8 cellular contexts compared by ENCODE assay signal in the genomic region with DNA sequence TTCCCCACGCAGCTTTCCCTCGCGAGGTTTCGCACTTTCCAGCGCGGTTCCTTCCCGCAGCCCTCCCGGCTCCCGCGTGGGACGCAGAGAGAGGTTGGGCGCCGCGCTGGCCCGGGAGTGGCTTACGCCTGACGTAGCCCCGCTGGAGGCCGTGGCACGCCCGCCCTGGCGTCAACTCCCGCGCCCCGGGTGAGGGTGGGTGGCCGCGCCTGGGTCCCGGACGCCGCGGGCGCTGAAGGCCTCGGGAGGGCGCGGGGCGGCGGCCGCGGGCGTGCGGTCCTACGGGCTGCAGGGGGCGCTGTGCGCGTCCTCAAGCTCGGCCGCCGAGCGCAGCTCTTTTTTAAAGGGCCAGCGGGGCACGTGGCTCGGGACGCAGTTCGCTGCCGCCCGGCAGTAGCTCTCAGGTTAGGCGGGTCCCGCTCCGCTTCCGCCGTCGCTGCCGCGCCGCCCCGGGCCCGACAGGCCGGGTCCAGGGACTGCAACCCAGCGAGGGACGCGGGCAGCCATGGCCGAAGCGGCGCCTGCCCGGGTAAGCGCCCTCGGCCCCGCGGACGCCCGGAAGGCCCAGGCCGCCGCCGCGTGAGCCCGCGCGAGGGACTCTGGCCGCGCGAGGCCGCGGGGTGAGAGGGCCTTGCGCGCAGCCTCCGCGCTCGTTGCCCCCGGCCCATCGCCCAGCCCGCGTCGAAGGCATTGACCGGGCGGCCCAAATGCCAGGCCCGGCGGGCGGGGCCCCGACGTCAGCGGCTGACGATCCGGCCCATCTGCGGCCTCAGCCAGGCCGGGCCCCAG. TPM values are rescaled to one million over a fixed set of nuclear protein-coding genes. Genes with fewer than 3 reads are reported as not detected.
A peak's percentile ranks its signal among the peaks of the same experiment; 100 is the strongest.
DNase-seq lines count a peak whose midpoint lies in the region; ATAC-seq, FAIRE-seq and TF ChIP-seq lines count a peak whose summit lies in the region.

A gene (plus strand): TSS at position 368 of the 789 bp plus-strand sequence. CDS start 138 bp downstream, at position 506.

- H4K20me1 ChIP-seq in keratinocyte (ENCODE audit: control insufficient read depth, extremely low read depth, insufficient read depth, low read length): no peaks in the 10 kb centered on the region

- POLR2A ChIA-PET in AG04450 (lab: Yijun Ruan, JAX): interaction anchor here (0.5 to 1.8 kb wide), 11 partner anchors 16 to 363 kb away, joined by 3 to 17 read pairs (median 3); a partner anchor contains a TSS
- POLR2A ChIA-PET in activated B cell treated with CpG ODN at 0.5 μM for 24 hours (lab: Charles Lee): interaction anchor here (0.6 to 2.0 kb wide), 13 partner anchors 12 to 576 kb away, joined by 3 to 15 read pairs (median 7); a partner anchor contains a TSS

- peak within 1 kb of the TSS; percentile 77 for H2AFZ ChIP-seq in keratinocyte (ENCODE audit: control insufficient read depth, low read length)

- H3K9me3 Mint-ChIP-seq in activated B cell treated with CpG ODN at 0.5 μM for 24 hours: no peaks in the 10 kb centered on the region

- H3K4me3 Mint-ChIP-seq in activated B cell treated with CpG ODN at 0.5 μM for 24 hours: peak within 1 kb of the TSS; percentile 89

- H3K4me3 ChIP-seq in AG04450 (ENCODE audit: low read depth, low read length) (peak within 1 kb of the TSS; percentile 60), keratinocyte (ENCODE audit: control insufficient read depth in 2 of 3, extremely low read depth in 1 of 3, insufficient read depth in 2 of 3, low read depth in 1 of 3, low read length in 3 of 3) (peak within 1 kb of the TSS; percentile 45 to 78 (median 76))

- no peaks in the 10 kb centered on the region for H3K9me1 ChIP-seq in keratinocyte (ENCODE audit: control insufficient read depth, extremely low read depth, insufficient read depth, low read length)

- CTCF ChIA-PET in AG04450 (lab: Charles Lee): interaction anchor here (0.5 to 3.9 kb wide), 22 partner anchors 12 to 500 kb away, joined by 3 to 64 read pairs (median 4); a partner anchor contains a TSS
- CTCF ChIA-PET in activated B cell treated with CpG ODN at 0.5 μM for 24 hours (lab: Charles Lee): interaction anchor here (0.9 to 3.4 kb wide), 8 partner anchors 9 to 480 kb away, joined by 3 to 19 read pairs (median 4); no protein-coding TSS in a partner anchor

- peak; percentile 78 for ATAC-seq in GM18861 (IDR thresholded peaks at IDR 0.05; ENCODE audit: unreplicated experiment)
- ATAC-seq in HG03095 (IDR thresholded peaks at IDR 0.05; ENCODE audit: unreplicated experiment): peak; percentile 88
- ATAC-seq in activated B cell treated with CpG ODN at 0.5 μM for 24 hours (ENCODE audit: low read depth): peak; percentile 91

- FAIRE-seq in keratinocyte (lab: Jason Lieb, UNC): no peak

- H3K9ac ChIP-seq in keratinocyte (ENCODE audit: control insufficient read depth, extremely low read depth, insufficient read depth, low read length): peak within 1 kb of the TSS; percentile 84

- peaks cover 23% of the 10 kb centered on the region for H3K4me1 ChIP-seq in keratinocyte (ENCODE audit: control insufficient read depth, extremely low read depth, insufficient read depth, low read length)

- intact Hi-C loops in activated B cell treated with CpG ODN at 0.5 μM for 24 hours (cut with micrococcal nuclease): loop anchor here (1.0 to 2.0 kb wide), 11 partner anchors 23 to 453 kb away; a partner anchor contains a TSS

- dilution Hi-C loops in keratinocyte (cut with MboI; ENCODE audit: extremely low pct_ligation_motif_present, low sequenced_read_pairs): no loop called here

- H3K27me3 ChIP-seq in AG04450 (ENCODE audit: control insufficient read depth, insufficient read depth, low read length) (no peaks in the 10 kb centered on the region), keratinocyte (ENCODE audit: control insufficient read depth, extremely low read depth, insufficient read depth, low read length) (no peaks in the 10 kb centered on the region)

- H3K27ac ChIP-seq in AG04450 (ENCODE audit: low read depth, low read length): peak within 1 kb of the TSS; percentile 86
- H3K27ac ChIP-seq in caudate nucleus (ENCODE audit: low read depth, low read length): peak within 1 kb of the TSS; percentile 66
- peak within 1 kb of the TSS; percentile 74 for H3K27ac ChIP-seq in keratinocyte (ENCODE audit: control insufficient read depth, insufficient read depth, low read length)

- peaks cover 23% of the 10 kb centered on the region for H3K4me1 Mint-ChIP-seq in activated B cell treated with CpG ODN at 0.5 μM for 24 hours

- H3K79me2 ChIP-seq in keratinocyte (ENCODE audit: control insufficient read depth, insufficient read depth, low read length): peaks cover 4% of the 10 kb centered on the region

- no peaks in the 10 kb centered on the region for H3K27me3 Mint-ChIP-seq in activated B cell treated with CpG ODN at 0.5 μM for 24 hours

- peak within 1 kb of the TSS; percentile 90 for H3K27ac Mint-ChIP-seq in activated B cell treated with CpG ODN at 0.5 μM for 24 hours

- peaks cover 7 to 16% of the 10 kb centered on the region in 2 experiments for H3K36me3 ChIP-seq in keratinocyte (ENCODE audit: control insufficient read depth in 2 of 2, extremely low read depth in 1 of 2, insufficient read depth in 2 of 2, low read length in 2 of 2)

- peak; percentile 54 for TF ChIP-seq CTCF in AG04450 (IDR thresholded peaks at IDR 0.05; ENCODE audit: low read depth, low read length)
- TF ChIP-seq CTCF in activated B cell treated with CpG ODN at 0.5 μM for 24 hours (IDR thresholded peaks at IDR 0.05): no peak
- peak; percentile 39 to 76 (median 71) for TF ChIP-seq CTCF in keratinocyte (optimal IDR thresholded peaks at IDR 0.05 in 1 of 3, IDR thresholded peaks at IDR 0.05 in 1 of 3, conservative IDR thresholded peaks at IDR 0.05 in 1 of 3; ENCODE audit: extremely low read depth in 1 of 3, insufficient read depth in 2 of 3, low read length in 3 of 3)

- H3K36me3 Mint-ChIP-seq in activated B cell treated with CpG ODN at 0.5 μM for 24 hours (ENCODE audit: low read depth): peaks cover 26% of the 10 kb centered on the region

- H3K9me3 ChIP-seq in AG04450 (ENCODE audit: control insufficient read depth, insufficient read depth, low read length) (peaks cover 3% of the 10 kb centered on the region; the same call in 1 of the 2 replicates), keratinocyte (ENCODE audit: control insufficient read depth, low read depth, low read length) (no peaks in the 10 kb centered on the region)

- DNase-seq in AG04450 (ENCODE audit: low read depth, low spot score): peak; percentile 73
- peak; percentile 91 for DNase-seq in NCI-H2196 (lab: John Stamatoyannopoulos, UW; ENCODE audit: unreplicated experiment)
- DNase-seq in activated B cell treated with CpG ODN at 0.5 μM for 24 hours: peak; percentile 88
- DNase-seq in caudate nucleus (lab: John Stamatoyannopoulos, UW): peak in 59 of 61 donors; percentile 21 to 94 (median 80)
- DNase-seq in keratinocyte (ENCODE audit: low read depth, low spot score): no peak
- peak; percentile 73 to 82 (median 75) for DNase-seq in stimulated activated CD4-positive, alpha-beta T cell treated with anti-CD3 and anti-CD28 coated beads, Interleukin-12 subunit alpha, Interleukin-12 subunit beta, amount 100 ng/mL, for 48 hours (ENCODE audit: low read depth in 2 of 3, low spot score in 1 of 3)

- H3K4me2 ChIP-seq in keratinocyte (ENCODE audit: control insufficient read depth, extremely low read depth, insufficient read depth, low read depth, low read length): peak within 1 kb of the TSS; percentile 85

RNA-seq across cellular contexts. Expression of the gene that starts here (rescaled TPM):
- polyA plus RNA-seq in AG04450 (2011; rRNA removed) (5.2 TPM in 2 replicates), keratinocyte (4.2 to 6.0 TPM (median 5.0 TPM) in 3 replicates)
- 6.5 and 8.5 TPM in 2 replicates for polyA minus RNA-seq in AG04450 (2011; rRNA and poly(A)+ RNA removed)
- 28.5 and 34.1 TPM in 2 replicates for total RNA-seq in activated B cell treated with CpG ODN at 0.5 μM for 24 hours
- polyA plus RNA-seq in keratinocyte (2011; ENCODE audit: low read depth): 3.2 TPM
- polyA plus RNA-seq in keratinocyte (2011; cell fraction: cytosol; rRNA removed): 2.2 and 2.5 TPM in 2 replicates
- polyA plus RNA-seq in keratinocyte (2011; cell fraction: nucleus; rRNA removed): 17.2 and 24.1 TPM in 2 replicates
- polyA plus RNA-seq in keratinocyte (2012; ENCODE audit: low replicate concordance): 3.8 and 3.9 TPM in 2 replicates
- polyA minus RNA-seq in keratinocyte: 4.0 to 5.4 TPM (median 4.8 TPM) in 3 replicates
- polyA minus RNA-seq in keratinocyte (2011; cell fraction: cytosol; rRNA and poly(A)+ RNA removed): 3.6 TPM
- polyA minus RNA-seq in keratinocyte (2011; cell fraction: nucleus; rRNA and poly(A)+ RNA removed): 6.8 and 8.3 TPM in 2 replicates
